27 cellular contexts compared by ENCODE assay signal in the genomic region with DNA sequence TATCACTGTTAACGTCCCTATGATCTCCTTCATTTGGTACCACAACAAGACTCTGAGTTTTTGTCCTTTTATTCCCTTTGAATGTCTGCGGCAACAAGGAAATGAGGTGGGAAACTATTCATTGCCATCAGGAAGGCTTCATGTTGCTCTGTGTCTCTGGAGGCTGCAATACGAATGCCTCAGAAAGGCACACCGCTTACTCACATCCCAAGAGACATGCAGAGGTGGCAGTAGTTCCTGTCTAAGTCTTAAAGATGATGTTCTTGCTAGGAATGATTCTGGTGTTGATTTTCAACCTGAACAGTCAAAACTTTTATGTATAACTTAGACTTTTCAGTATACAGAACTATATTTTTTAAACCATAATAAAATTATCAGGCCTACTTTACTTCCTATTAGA.
"Had no signal": no experiment of that assay in that cellular context is flagged by ENCODE, and none has a peak within 500 bp of the region (broad histone marks: within the 10 kb centered on the region; RNA-seq: fewer than 3 reads in every experiment).

No MANE protein-coding gene starts in this region.

- ATAC-seq: left colon; left lung; lower lobe of right lung; naive thymus-derived CD8-positive, alpha-beta T cell; pancreas; right cardiac atrium; sciatic nerve; stimulated activated naive B cell treated with anti-CD40 and anti-IgM and Interleukin-4, amounts not matched to agents 10 μg/mL and 1 μg/mL and 100 μg/mL, for 72 hours; stimulated activated naive CD8-positive, alpha-beta T cell treated with anti-CD3 and anti-CD28 coated beads, Interleukin-15, Interleukin-2, amounts not matched to agents 100 U/mL and 50 U/mL, for 24 hours had no signal

- H3K27ac ChIP-seq: left lung, lower lobe of right lung, pancreas, prostate gland, skin epidermis, stomach, testis, thyroid gland, transverse colon, upper lobe of left lung, vagina had no signal

- DNase-seq: immature natural killer cell; kidney; left colon; left lung; lower lobe of right lung; mammary epithelial cell; mesenchymal stem cell; naive thymus-derived CD8-positive, alpha-beta T cell; pancreas; posterior cingulate gyrus; retina; right cardiac atrium; stimulated activated CD4-positive, alpha-beta T cell treated with anti-CD3 and anti-CD28 coated beads, Interleukin-12 subunit alpha, Interleukin-12 subunit beta, amount 100 ng/mL, for 4 hours; stimulated activated CD4-positive, alpha-beta T cell treated with anti-CD3 and anti-CD28 coated beads, Interleukin-15, amount 100 ng/mL, for 24 hours; stimulated activated CD4-positive, alpha-beta T cell treated with anti-CD3 and anti-CD28 coated beads, Interleukin-2, amount 100 ng/mL, for 24 hours; stimulated activated CD4-positive, alpha-beta T cell treated with anti-CD3 and anti-CD28 coated beads, Interleukin-4, amount 100 ng/mL, for 1 hour; stimulated activated naive B cell treated with anti-CD40 and anti-IgM and Interleukin-4, amounts not matched to agents 10 μg/mL and 1 μg/mL and 100 μg/mL, for 72 hours; stimulated activated naive CD8-positive, alpha-beta T cell treated with anti-CD3 and anti-CD28 coated beads, Interleukin-15, Interleukin-2, amounts not matched to agents 100 U/mL and 50 U/mL, for 24 hours; stomach; testis; thyroid gland; transverse colon; upper lobe of left lung had no signal
